ENCODE assay signal across 8 cellular contexts in genomic region chr1:177983824-177984528, GRCh38. TPM values are rescaled to one million over a fixed set of nuclear protein-coding genes. Genes with fewer than 3 reads are reported as not detected.
DNase-seq lines count a peak whose midpoint lies in the region; ATAC-seq and TF ChIP-seq lines count a peak whose summit lies in the region.

No MANE protein-coding gene starts in this region.

- ATAC-seq in Right ventricle myocardium inferior (peak; percentile 91), GM19463 (IDR thresholded peaks at IDR 0.05; ENCODE audit: unreplicated experiment) (no peak)

- in situ Hi-C loops in T47D (cut with HindIII; ENCODE audit: low pct_unique_long_range_greater_than_20kb, low sequenced_read_pairs) = no loop called here

- no peak for DNase-seq in Right ventricle myocardium inferior (ENCODE audit: missing footprints)
- DNase-seq in cardiac septum (ENCODE audit: low spot score) = no peak
- DNase-seq in T47D (ENCODE audit: low read depth in 1 of 2, low spot score in 1 of 2) = peak; percentile 18 to 76
- peak; percentile 87 for DNase-seq in kidney glomerular epithelial cell (lab: John Stamatoyannopoulos, UW)
- DNase-seq in vagina (ENCODE audit: extremely low spot score in 2 of 2) = no peak
- DNase-seq in DMS79 (lab: John Stamatoyannopoulos, UW) = no peak
- no peak for DNase-seq in NOMO-1 treated with DMSO at 0.1 percent for 48 hours (lab: John Stamatoyannopoulos, UW; ENCODE audit: unreplicated experiment)

- peak overlapping the region; percentile 60 for H3K27ac ChIP-seq in vagina

- H3K27me3 ChIP-seq in vagina = no peaks in the 10 kb centered on the region

- H3K9me3 ChIP-seq in vagina = no peaks in the 10 kb centered on the region

- H3K4me1 ChIP-seq in vagina = no peaks in the 10 kb centered on the region

- no peak for TF ChIP-seq CTCF in vagina (IDR thresholded peaks at IDR 0.05)

- no peaks in the 10 kb centered on the region for H3K36me3 ChIP-seq in vagina

- intact Hi-C loops in Right ventricle myocardium inferior (cut with DNase I) = no loop called here
- intact Hi-C loops in cardiac septum (cut with DNase I) = no loop called here
- intact Hi-C loops in vagina (cut with DNase I) = no loop called here

- no peak for TF ChIP-seq POLR2A in vagina (IDR thresholded peaks at IDR 0.05)

- H3K4me3 ChIP-seq in vagina = peak overlapping the region; percentile 29 to 35

RNA-seq across cellular contexts. Expression of gene SEC16B, which starts 14.1 kb away (rescaled TPM):
- total RNA-seq in Right ventricle myocardium inferior (1.5 TPM), cardiac septum (1.3 TPM), vagina (1.7 TPM)

Comparison
In these comparisons a context has a peak if more than half of its experiments do, and no peak if none do; other contexts are left out.
1. DNase-seq: peak in T47D (2 of 2) and kidney glomerular epithelial cell (single experiment); none in Right ventricle myocardium inferior (single experiment), cardiac septum (single experiment), vagina (0 of 2), DMS79 (single experiment) and NOMO-1 treated with DMSO at 0.1 percent for 48 hours (single experiment).